In genomic region chr7:84591897-84592296, GRCh38 we compare ENCODE assay signal across 8 cellular contexts.
"Had no signal": no experiment of that assay in that cellular context is flagged by ENCODE, and none has a peak within 500 bp of the region (broad histone marks: within the 10 kb centered on the region; RNA-seq: fewer than 3 reads in every experiment).

No MANE protein-coding gene starts in this region.

- H3K27ac ChIP-seq: HL-60, KMS-11 had no signal

- H3K27ac Mint-ChIP-seq: IgD-negative memory B cell had no signal

- H3K4me3 Mint-ChIP-seq: IgD-negative memory B cell had no signal

- H3K4me2 ChIP-seq: KMS-11 had no signal

- ATAC-seq: K562 had no signal

- H3K27me3 Mint-ChIP-seq: IgD-negative memory B cell had no signal

- DNase-seq: IMR-90, KBM-7, KG1 had no signal

- H3K36me3 Mint-ChIP-seq: IgD-negative memory B cell had no signal

- H3K4me1 Mint-ChIP-seq: IgD-negative memory B cell had no signal

- H3K9ac ChIP-seq: KMS-11 had no signal

- H3K4me3 ChIP-seq: K562 had no signal

- FAIRE-seq: HTR-8/SVneo, K562 had no signal
